8 cellular contexts compared by ENCODE assay signal in genomic region chr7:2719007-2719406, GRCh38. TPM values are rescaled to one million over a fixed set of nuclear protein-coding genes. Genes with fewer than 3 reads are reported as not detected.
DNase-seq lines count a peak whose midpoint lies in the region; ATAC-seq, FAIRE-seq and TF ChIP-seq lines count a peak whose summit lies in the region.

No MANE protein-coding gene starts in this region.

- ATAC-seq in central memory CD8-positive, alpha-beta T cell (replicated peaks; ENCODE audit: extremely low read depth, poor library complexity, severe bottlenecking) = peak; percentile 40
- no peak for ATAC-seq in GM18873 (IDR thresholded peaks at IDR 0.05; ENCODE audit: low FRiP score, unreplicated experiment)

- H3K27ac ChIP-seq in C4-2B = no peak overlapping the region

- no peak overlapping the region for H3K4me3 Mint-ChIP-seq in central memory CD8-positive, alpha-beta T cell
- no peak overlapping the region for H3K4me3 Mint-ChIP-seq in osteocyte (ENCODE audit: unreplicated experiment)

- DNase-seq in HTR-8/SVneo (ENCODE audit: insufficient read length, low spot score) = peak; percentile 70
- DNase-seq in activated CD4-positive, CD25-positive, alpha-beta regulatory T cell (lab: John Stamatoyannopoulos, UW) = peak; percentile 38 to 55 (median 50)
- DNase-seq in central memory CD8-positive, alpha-beta T cell (ENCODE audit: low spot score in 2 of 2) = peak; percentile 46 to 62
- DNase-seq in osteocyte (ENCODE audit: extremely low spot score, unreplicated experiment) = no peak
- no peak for DNase-seq in occipital lobe (lab: John Stamatoyannopoulos, UW)
- no peak for DNase-seq in NCI-H187 (lab: John Stamatoyannopoulos, UW)

- H3K4me1 Mint-ChIP-seq in central memory CD8-positive, alpha-beta T cell = peaks cover 40% of the 10 kb centered on the region
- peaks cover 4% of the 10 kb centered on the region for H3K4me1 Mint-ChIP-seq in osteocyte (ENCODE audit: unreplicated experiment)

- H3K9me3 Mint-ChIP-seq in central memory CD8-positive, alpha-beta T cell = no peaks in the 10 kb centered on the region
- no peaks in the 10 kb centered on the region for H3K9me3 Mint-ChIP-seq in osteocyte (ENCODE audit: unreplicated experiment)

- H3K36me3 Mint-ChIP-seq in central memory CD8-positive, alpha-beta T cell (ENCODE audit: insufficient read depth) = peaks cover 10% of the 10 kb centered on the region
- peaks cover 39% of the 10 kb centered on the region for H3K36me3 Mint-ChIP-seq in osteocyte (ENCODE audit: unreplicated experiment)

- FAIRE-seq in HTR-8/SVneo (lab: Jason Lieb, UNC) = no peak

- peak; percentile 86 for TF ChIP-seq CTCF in C4-2B (conservative IDR thresholded peaks at IDR 0.05)
- peak; percentile 55 for TF ChIP-seq CTCF in osteocyte (IDR thresholded peaks at IDR 0.05)

- H3K27me3 Mint-ChIP-seq in central memory CD8-positive, alpha-beta T cell = no peaks in the 10 kb centered on the region
- H3K27me3 Mint-ChIP-seq in osteocyte (ENCODE audit: unreplicated experiment) = no peaks in the 10 kb centered on the region

- H3K27ac Mint-ChIP-seq in central memory CD8-positive, alpha-beta T cell (ENCODE audit: low read depth) = no peak overlapping the region
- no peak overlapping the region for H3K27ac Mint-ChIP-seq in osteocyte (ENCODE audit: unreplicated experiment)

RNA-seq across cellular contexts. Expression of gene AMZ1, which starts 31.0 kb away (rescaled TPM):
- total RNA-seq in osteocyte (5.8 and 6.6 TPM in 2 replicates), occipital lobe (2.2 TPM)

Comparison
In these comparisons a context has a peak if more than half of its experiments do, and no peak if none do; other contexts are left out.
1. DNase-seq: peak in HTR-8/SVneo (single experiment), activated CD4-positive, CD25-positive, alpha-beta regulatory T cell (4 of 4) and central memory CD8-positive, alpha-beta T cell (2 of 2); none in osteocyte (single experiment), occipital lobe (single experiment) and NCI-H187 (0 of 2).